In the genomic region with DNA sequence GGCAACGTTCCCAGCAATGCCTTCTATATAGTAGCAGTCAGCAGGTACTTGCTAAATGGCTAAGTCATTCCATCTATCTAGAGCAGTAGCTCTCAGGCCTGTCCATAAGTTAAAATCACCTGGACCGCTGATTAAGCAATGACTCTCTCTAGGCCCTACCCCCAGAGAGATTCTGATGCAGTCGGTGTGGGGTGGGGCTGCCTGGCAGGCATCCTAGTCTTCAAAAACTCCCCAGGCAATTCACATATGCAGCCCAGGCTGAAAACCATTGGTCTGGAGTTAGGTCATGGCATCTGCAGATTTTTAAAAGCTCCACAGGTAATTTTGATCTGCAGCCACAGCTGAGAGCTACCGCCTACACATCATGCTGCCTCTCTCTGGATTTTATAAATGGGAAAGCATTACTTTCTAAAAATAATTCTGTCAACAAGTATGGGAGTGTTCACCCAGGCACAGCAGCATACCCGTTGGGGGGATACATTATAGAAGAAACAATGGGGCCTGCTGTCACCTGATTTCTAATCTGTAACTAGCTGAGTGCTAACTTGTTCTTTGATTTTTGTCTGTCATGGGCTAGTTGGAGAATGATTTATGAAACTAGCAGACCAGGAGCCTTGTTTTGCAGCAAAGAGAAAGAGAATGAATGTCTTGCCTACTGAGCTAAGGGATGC, we compare ENCODE assay signal across 12 cellular contexts. TPM values are rescaled to one million over a fixed set of nuclear protein-coding genes. Genes with fewer than 3 reads are reported as not detected.
DNase-seq lines count a peak whose midpoint lies in the region; ATAC-seq and TF ChIP-seq lines count a peak whose summit lies in the region.
"Had no signal": no experiment of that assay in that cellular context is flagged by ENCODE, and none has a peak within 500 bp of the region (broad histone marks: within the 10 kb centered on the region; RNA-seq: fewer than 3 reads in every experiment).

No MANE protein-coding gene starts in this region.

- 0 out of 2 replicates have a peak, but pooled peaks cover 4% of the 10 kb centered on the region for H3K9me3 ChIP-seq in SK-N-MC (ENCODE audit: low read depth, low read length)
- H3K9me3 ChIP-seq in heart right ventricle: peaks cover 0 to 15% (median 6%) of the 10 kb centered on the region in 11 donors

- no peaks in the 10 kb centered on the region for H3K27me3 ChIP-seq in heart right ventricle
- H3K27me3 ChIP-seq: transverse colon had no signal

- H3K4me3 ChIP-seq in SK-N-MC (peak overlapping the region; percentile 54), heart right ventricle (no peak overlapping the region)
- H3K4me3 ChIP-seq: transverse colon had no signal

- intact Hi-C loops in heart right ventricle (cut with DNase I) (loop anchor here in 2 of 10 donors (10.0 kb wide), 2 partner anchors 159 to 279 kb away; no protein-coding TSS in a partner anchor), sciatic nerve (cut with DNase I) (no loop called here)

- H3K4me1 ChIP-seq in heart right ventricle: peaks cover 3 to 56% (median 39%) of the 10 kb centered on the region in 9 donors
- H3K4me1 ChIP-seq: parathyroid adenoma had no signal

- ATAC-seq in heart right ventricle (peak in 7 of 8 donors; percentile 17 to 50 (median 40)), sciatic nerve (peak; percentile 16)

- H3K27ac ChIP-seq in SK-N-MC: peak overlapping the region; percentile 65
- peak overlapping the region in 7 of 10 donors; percentile 49 to 87 (median 83) for H3K27ac ChIP-seq in heart right ventricle
- H3K27ac ChIP-seq: 22Rv1, parathyroid adenoma had no signal

- H3K9ac ChIP-seq in SK-N-MC (ENCODE audit: insufficient read length): no peak overlapping the region
- H3K9ac ChIP-seq: parathyroid adenoma had no signal

- 25 to 38% methylated on average over 5 of the region's 5 CpGs for WGBS in heart right ventricle, 2 donors

- no peak for TF ChIP-seq CTCF in heart right ventricle (IDR thresholded peaks at IDR 0.05)

- peak; percentile 37 for DNase-seq in DMS 273 (lab: John Stamatoyannopoulos, UW; ENCODE audit: unreplicated experiment)
- no peak for DNase-seq in DMS 273 treated with DMSO at 0.1 percent for 48 hours (lab: John Stamatoyannopoulos, UW)
- DNase-seq in SK-N-MC (ENCODE audit: low read depth, low spot score): no peak
- DNase-seq in heart right ventricle: no peak
- no peak for DNase-seq in sciatic nerve (ENCODE audit: low spot score)
- DNase-seq in activated CD4-positive, CD25-positive, alpha-beta regulatory T cell treated with anti-CD3 and anti-CD28 coated beads, Interleukin-2, amount 50 U/mL, for 72 hours: no peak
- DNase-seq in pons (ENCODE audit: low spot score): no peak
- DNase-seq in AG08395 (ENCODE audit: low spot score): no peak
- DNase-seq: T-helper 2 cell, transverse colon had no signal

- H3K36me3 ChIP-seq in SK-N-MC (ENCODE audit: insufficient read depth, low read length): no peaks in the 10 kb centered on the region
- H3K36me3 ChIP-seq in heart right ventricle: no peaks in the 10 kb centered on the region
- H3K36me3 ChIP-seq: transverse colon had no signal

RNA-seq across cellular contexts. Expression of a gene that starts 44.1 kb away (rescaled TPM):
- total RNA-seq in heart right ventricle (10 to 100 TPM; 26.8 to 46.5 (median 41.1) TPM), sciatic nerve (70.0 TPM)
- 1 to 10 TPM; 4.1 to 7.5 TPM for polyA plus RNA-seq in heart right ventricle
